In the genomic region with DNA sequence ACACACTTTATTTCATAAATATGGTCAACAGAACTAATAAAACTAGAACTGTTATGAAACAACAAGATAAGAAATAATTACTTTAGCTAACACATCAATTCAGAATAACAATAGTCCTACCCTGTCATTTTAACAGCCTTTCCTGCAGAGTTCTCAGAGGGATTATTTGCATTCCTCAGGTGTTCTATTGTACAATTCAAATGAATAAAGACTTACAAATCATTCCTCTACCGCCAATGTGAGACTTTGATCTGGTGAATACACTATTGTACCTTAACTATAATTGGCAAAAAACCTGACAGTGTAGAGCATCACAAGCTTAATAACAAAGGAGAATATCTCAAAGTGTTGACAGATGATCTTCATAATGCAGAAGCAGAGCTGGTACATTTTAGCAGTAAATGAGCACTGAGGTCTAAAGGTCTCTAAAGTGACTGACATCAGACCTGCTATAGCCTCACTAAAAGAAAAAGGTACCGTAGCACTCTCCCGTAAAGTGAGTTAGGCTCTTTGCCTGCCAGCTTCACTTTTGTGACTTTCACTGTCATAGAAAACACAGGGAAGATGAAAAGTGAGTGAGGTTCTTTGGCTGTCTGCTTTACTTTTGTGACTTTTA, we compare ENCODE assay signal across 27 cellular contexts.
"Had no signal": no experiment of that assay in that cellular context is flagged by ENCODE, and none has a peak within 500 bp of the region (broad histone marks: within the 10 kb centered on the region; RNA-seq: fewer than 3 reads in every experiment).

No MANE protein-coding gene starts in this region.

- FAIRE-seq: astrocyte, frontal cortex, islet of Langerhans, pancreas, urothelium cell line had no signal

- H3K9me3 ChIP-seq: pancreas, prostate gland, thoracic aorta had no signal

- H3K36me3 ChIP-seq: brain microvascular endothelial cell, pancreas, prostate gland, thoracic aorta had no signal

- H3K27me3 ChIP-seq: brain microvascular endothelial cell, dorsolateral prefrontal cortex, pancreas had no signal

- H3K4me3 ChIP-seq: coronary artery, dorsolateral prefrontal cortex, pancreas, prostate gland, skin epidermis, thoracic aorta had no signal

- H3K4me1 ChIP-seq: pancreas, prostate gland had no signal

- H3K27ac ChIP-seq: brain microvascular endothelial cell, coronary artery, dorsolateral prefrontal cortex, pancreas, prostate gland, skin epidermis, thoracic aorta had no signal

- DNase-seq: activated CD4-positive, alpha-beta memory T cell treated with anti-CD3 and anti-CD28 coated beads for 36 hours; activated CD4-positive, alpha-beta T cell treated with anti-CD3 and anti-CD28 coated beads, Interleukin-2, amount 10 ng/mL, durations not matched to agents 24 days and 14 days; activated CD4-positive, CD25-positive, alpha-beta regulatory T cell treated with anti-CD3 and anti-CD28 coated beads, Interleukin-2, amount 50 U/mL, for 72 hours; activated CD8-positive, alpha-beta memory T cell treated with anti-CD3 and anti-CD28 coated beads, Interleukin-2, amount 50 U/mL, for 4 hours; activated gamma-delta T cell; activated naive CD4-positive, alpha-beta T cell treated with anti-CD3 and anti-CD28 coated beads, Interleukin-2, amount 50 U/mL, for 16 hours; activated T-cell treated with anti-CD3 and anti-CD28 coated beads, Interleukin-2, amount 50 U/mL, for 1 hour; amniotic stem cell; brain microvascular endothelial cell; dorsolateral prefrontal cortex; effector memory CD4-positive, alpha-beta T cell; left ventricle myocardium superior; naive B cell; nephron progenitor cell; nucleus accumbens; pancreas; retina; stimulated activated CD4-positive, alpha-beta T cell treated with anti-CD3 and anti-CD28 coated beads, Interleukin-4, amount 100 ng/mL, for 24 hours; trophoblast cell had no signal
